Comparison of ENCODE assay signal across 1 cellular context in genomic region chr12:116619246-116619645, GRCh38.
TF ChIP-seq lines count a peak whose summit lies in the region.

No MANE protein-coding gene starts in this region.

TF ChIP-seq in HCT116, 20 proteins besides CTCF, POLR2A, EP300 and RAD21 (continued from another document):
- TF ChIP-seq ZBTB33 (IDR thresholded peaks at IDR 0.05; ENCODE audit: extremely low read depth, insufficient replicate concordance, low read length) (no peak), CBX3 (IDR thresholded peaks at IDR 0.05; ENCODE audit: low read depth) (no peak), CEBPB (IDR thresholded peaks at IDR 0.05; ENCODE audit: low read depth) (no peak), EGR1 (IDR thresholded peaks at IDR 0.05; ENCODE audit: low read depth) (no peak), REST (IDR thresholded peaks at IDR 0.05; ENCODE audit: low read depth) (no peak), POLR2AphosphoS5 (IDR thresholded peaks at IDR 0.05; ENCODE audit: low read depth, low read length) (no peak), EZH2 (IDR thresholded peaks at IDR 0.05) (no peak), ELF1 (IDR thresholded peaks at IDR 0.05; ENCODE audit: borderline replicate concordance, low read depth) (no peak)
